Comparison of ENCODE assay signal across 9 cellular contexts in the genomic region with DNA sequence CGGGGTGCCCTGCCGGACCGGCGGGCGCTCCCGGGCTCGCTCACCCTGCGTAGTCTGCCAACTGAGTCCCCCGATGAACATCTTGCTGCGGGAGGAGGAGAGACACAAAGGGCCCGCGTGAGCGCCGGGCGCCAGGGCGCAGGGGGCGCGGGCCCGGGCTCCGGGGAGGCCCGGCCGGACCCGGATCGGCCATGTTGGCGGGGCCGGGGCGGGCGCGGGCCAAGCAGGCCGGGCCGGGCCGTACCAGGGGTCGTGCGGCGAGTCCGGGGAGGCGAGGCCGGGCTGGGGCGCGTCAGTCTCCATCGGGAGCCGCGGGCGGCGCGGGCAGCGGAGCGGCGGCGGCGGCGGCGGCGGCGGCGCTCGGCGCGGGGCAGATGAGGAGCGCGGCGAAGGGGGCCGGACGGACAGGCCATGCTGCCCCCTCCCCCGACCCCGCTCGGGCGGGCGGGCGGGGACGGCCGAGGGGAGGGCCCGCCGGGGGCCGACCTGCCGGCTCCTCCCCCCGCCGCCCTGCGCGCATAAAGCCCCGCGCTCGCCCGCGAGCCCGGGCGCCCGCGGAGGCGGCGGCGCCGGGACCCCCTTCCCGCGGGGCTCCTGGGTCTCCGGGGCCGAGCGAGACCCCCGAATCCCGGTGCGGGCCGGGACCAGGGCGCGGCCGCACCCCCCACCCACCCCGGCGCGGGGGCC. TPM values are rescaled to one million over a fixed set of nuclear protein-coding genes. Genes with fewer than 3 reads are reported as not detected.
DNase-seq lines count a peak whose midpoint lies in the region; TF ChIP-seq lines count a peak whose summit lies in the region.
"Had no signal": no experiment of that assay in that cellular context is flagged by ENCODE, and none has a peak within 500 bp of the region (broad histone marks: within the 10 kb centered on the region; RNA-seq: fewer than 3 reads in every experiment).

A gene (minus strand): TSS at position 376 of the 687 bp plus-strand sequence. CDS start 73 bp downstream, at position 303.

- TF ChIP-seq POLR2A in breast epithelium (IDR thresholded peaks at IDR 0.05), result no peak
- no peak for TF ChIP-seq POLR2A in uterus (IDR thresholded peaks at IDR 0.05)

- peak within 1 kb of the TSS; percentile 86 for H2BK120ac ChIP-seq in mesendoderm (ENCODE audit: low read depth, low read length)

- H4K8ac ChIP-seq in mesendoderm (ENCODE audit: low read depth, low read length), result peak within 1 kb of the TSS; percentile 83

- H3K4me1 ChIP-seq in breast epithelium (no peaks in the 10 kb centered on the region), mesendoderm (ENCODE audit: control insufficient read depth, low read depth, low read length) (peaks cover 13% of the 10 kb centered on the region), uterus (peaks cover 0 to 13% of the 10 kb centered on the region in 2 donors)

- H3K9ac ChIP-seq in mesendoderm (ENCODE audit: low read length), result peak within 1 kb of the TSS; percentile 81

- peak within 1 kb of the TSS; percentile 79 for H3K4me3 Mint-ChIP-seq in activated naive CD4-positive, alpha-beta T cell treated with anti-CD3 and anti-CD28 coated beads, Interleukin-2, amount 50 U/mL, for 24 hours

- peak within 1 kb of the TSS; percentile 98 for H3K4ac ChIP-seq in mesendoderm (ENCODE audit: low read depth, low read length)

- peak within 1 kb of the TSS; percentile 23 for H2BK15ac ChIP-seq in mesendoderm (replicated peaks; ENCODE audit: low read depth)

- no peak within 1 kb of the TSS for H4K5ac ChIP-seq in mesendoderm (ENCODE audit: low read length)

- peak within 1 kb of the TSS in 1 of 2 donors; percentile 21 for H3K27ac ChIP-seq in breast epithelium
- H3K27ac ChIP-seq in mesendoderm (ENCODE audit: low read depth, low read length), result peak within 1 kb of the TSS; percentile 56
- peak within 1 kb of the TSS in 1 of 2 donors; percentile 66 for H3K27ac ChIP-seq in uterus

- H3K56ac ChIP-seq in mesendoderm (ENCODE audit: low read length), result peak within 1 kb of the TSS; percentile 88

- TF ChIP-seq CTCF in breast epithelium (IDR thresholded peaks at IDR 0.05), result no peak
- TF ChIP-seq CTCF in uterus (IDR thresholded peaks at IDR 0.05), result no peak

- peak within 1 kb of the TSS; percentile 99 for H3K18ac ChIP-seq in mesendoderm (ENCODE audit: low read length)

- no peak for DNase-seq in activated naive CD4-positive, alpha-beta T cell treated with Interleukin-2 at 50 U/mL for 16 hours
- DNase-seq in breast epithelium (ENCODE audit: low spot score in 2 of 2) (no peak), mesendoderm (no peak), uterus (no peak), A172 (ENCODE audit: low spot score) (no peak), mucosa of gallbladder (ENCODE audit: low spot score) (no peak), KG1 (lab: John Stamatoyannopoulos, UW) (no peak)
- DNase-seq: cerebellar nuclear complex had no signal

- H3K79me2 ChIP-seq in mesendoderm (ENCODE audit: control insufficient read depth, insufficient read depth, low read length), result peaks cover 9% of the 10 kb centered on the region

- intact Hi-C loops in breast epithelium (cut with DNase I; ENCODE audit: low total_unique reads) (no loop called here), uterus (cut with DNase I; ENCODE audit: low total_unique reads) (no loop called here)

- no peaks in the 10 kb centered on the region for H3K36me3 ChIP-seq in breast epithelium
- peaks cover 2% of the 10 kb centered on the region for H3K36me3 ChIP-seq in mesendoderm (ENCODE audit: control insufficient read depth, insufficient read depth, low read length)
- H3K36me3 ChIP-seq in uterus, result no peaks in the 10 kb centered on the region

- no peak within 1 kb of the TSS for H2AK5ac ChIP-seq in mesendoderm (ENCODE audit: low read length)

- peak within 1 kb of the TSS; percentile 98 for H3K4me2 ChIP-seq in mesendoderm (ENCODE audit: low read length)

- H3K27me3 ChIP-seq in breast epithelium (peaks cover 0 to 10% of the 10 kb centered on the region in 2 donors), mesendoderm (ENCODE audit: insufficient read depth, low read length, poor library complexity) (no peaks in the 10 kb centered on the region), uterus (peaks cover 0 to 3% of the 10 kb centered on the region in 2 donors)

- peaks cover 25% of the 10 kb centered on the region for H3K4me1 Mint-ChIP-seq in activated naive CD4-positive, alpha-beta T cell treated with anti-CD3 and anti-CD28 coated beads, Interleukin-2, amount 50 U/mL, for 24 hours

- H3K27me3 Mint-ChIP-seq in activated naive CD4-positive, alpha-beta T cell treated with anti-CD3 and anti-CD28 coated beads, Interleukin-2, amount 50 U/mL, for 24 hours, result peaks cover 59% of the 10 kb centered on the region

- H3K4me3 ChIP-seq in breast epithelium, result peak within 1 kb of the TSS; percentile 31 to 88 (median 71)
- H3K4me3 ChIP-seq in mesendoderm (ENCODE audit: low read length), result peak within 1 kb of the TSS; percentile 57
- H3K4me3 ChIP-seq in uterus, result peak within 1 kb of the TSS; percentile 26 to 57

- H2BK5ac ChIP-seq in mesendoderm (ENCODE audit: low read length), result no peak within 1 kb of the TSS

- H3K23ac ChIP-seq in mesendoderm (ENCODE audit: low read length), result peak within 1 kb of the TSS; percentile 91

- no peaks in the 10 kb centered on the region for H3K36me3 Mint-ChIP-seq in activated naive CD4-positive, alpha-beta T cell treated with anti-CD3 and anti-CD28 coated beads, Interleukin-2, amount 50 U/mL, for 24 hours

- peak within 1 kb of the TSS; percentile 41 for H3K27ac Mint-ChIP-seq in activated naive CD4-positive, alpha-beta T cell treated with anti-CD3 and anti-CD28 coated beads, Interleukin-2, amount 50 U/mL, for 24 hours

- peaks cover 6% of the 10 kb centered on the region for H3K79me1 ChIP-seq in mesendoderm (ENCODE audit: low read length)

- H3K9me3 ChIP-seq in breast epithelium (no peaks in the 10 kb centered on the region), uterus (no peaks in the 10 kb centered on the region)

- WGBS in mesendoderm (ENCODE audit: extremely low coverage, insufficient coverage, low lambda C conversion rate), result no CpG with 5 or more reads among the region's 108 CpGs

- no peaks in the 10 kb centered on the region for H3K9me3 Mint-ChIP-seq in activated naive CD4-positive, alpha-beta T cell treated with anti-CD3 and anti-CD28 coated beads, Interleukin-2, amount 50 U/mL, for 24 hours

RNA-seq across cellular contexts. Expression of the gene that starts here (rescaled TPM):
- 1 to 10 TPM in 1 of 3 donors, under 1 TPM in 1, not detected in 1; 0.59 to 2.0 TPM for total RNA-seq in breast epithelium
- polyA plus RNA-seq in mesendoderm (2013, experiment 1 of 2), result 30.8 TPM
- polyA plus RNA-seq in mesendoderm (2013, experiment 2 of 2), result 29.9 TPM
- total RNA-seq in uterus, result 10 to 100 TPM in 1 of 4 donors, 1 to 10 TPM in 1, under 1 TPM in 1, not detected in 1; 0.29 to 12.0 (median 2.9) TPM
- 0.57 and 1.6 TPM in 2 replicates for total RNA-seq in A172 (2014; rRNA removed; shearing (Covaris generic))
- 2.6 TPM for total RNA-seq in mucosa of gallbladder
